ENCODE assay signal across 17 cellular contexts in genomic region chr4:158181906-158182305, GRCh38. TPM values are rescaled to one million over a fixed set of nuclear protein-coding genes. Genes with fewer than 3 reads are reported as not detected.
DNase-seq lines count a peak whose midpoint lies in the region; ATAC-seq, FAIRE-seq and TF ChIP-seq lines count a peak whose summit lies in the region.
"Had no signal": no experiment of that assay in that cellular context is flagged by ENCODE, and none has a peak within 500 bp of the region (broad histone marks: within the 10 kb centered on the region; RNA-seq: fewer than 3 reads in every experiment).

No MANE protein-coding gene starts in this region.

- POLR2A ChIA-PET in K562 (lab: Yijun Ruan, JAX), result no interaction called here

- H3K79me2 ChIP-seq in K562 (ENCODE audit: control insufficient read depth, insufficient read depth, low read length) (no peaks in the 10 kb centered on the region), mesendoderm (ENCODE audit: control insufficient read depth, insufficient read depth, low read length) (no peaks in the 10 kb centered on the region), smooth muscle cell (ENCODE audit: low read depth) (no peaks in the 10 kb centered on the region)

- H3K18ac ChIP-seq in mesendoderm (ENCODE audit: low read length), result no peak overlapping the region

- H3K27ac ChIP-seq in K562 (ENCODE audit: extremely low read depth, low read depth, low read length) (no peak overlapping the region), mesendoderm (ENCODE audit: low read depth, low read length) (no peak overlapping the region), smooth muscle cell (ENCODE audit: low read depth) (peak overlapping the region; percentile 8)
- H3K27ac ChIP-seq: PC-9 had no signal

- no peaks in the 10 kb centered on the region for H3K79me1 ChIP-seq in mesendoderm (ENCODE audit: low read length)

- in situ Hi-C loops in K562 (cut with MboI), result no loop called here

- no peak overlapping the region for H3K23ac ChIP-seq in mesendoderm (ENCODE audit: low read length)

- no peak for TF ChIP-seq EP300 in K562 (IDR thresholded peaks at IDR 0.05; ENCODE audit: low read length)

- no peaks in the 10 kb centered on the region for H3K36me3 ChIP-seq in K562 (ENCODE audit: control insufficient read depth, insufficient read depth, low read length)
- no peaks in the 10 kb centered on the region for H3K36me3 ChIP-seq in mesendoderm (ENCODE audit: control insufficient read depth, insufficient read depth, low read length)
- no peaks in the 10 kb centered on the region for H3K36me3 ChIP-seq in smooth muscle cell (ENCODE audit: low read depth)
- H3K36me3 ChIP-seq: HAP-1 had no signal

- H3K9ac ChIP-seq in K562 (ENCODE audit: insufficient read depth in 1 of 2, low read depth in 2 of 2, low read length in 2 of 2), result no peak overlapping the region
- H3K9ac ChIP-seq in mesendoderm (ENCODE audit: low read length), result no peak overlapping the region
- no peak overlapping the region for H3K9ac ChIP-seq in smooth muscle cell (ENCODE audit: low read depth)

- peaks cover 4% of the 10 kb centered on the region; the same call in 1 of the 2 replicates for H3K9me3 ChIP-seq in K562 (replicated peaks; ENCODE audit: control insufficient read depth, insufficient read depth, low read depth, low read length)
- H3K9me3 ChIP-seq in smooth muscle cell (replicated peaks; ENCODE audit: low read depth), result no peaks in the 10 kb centered on the region
- H3K9me3 ChIP-seq: HAP-1 had no signal

- ATAC-seq in K562, result no peak
- no peak for ATAC-seq in HG03025 (IDR thresholded peaks at IDR 0.05; ENCODE audit: low FRiP score, unreplicated experiment)
- ATAC-seq in GM18861 (IDR thresholded peaks at IDR 0.05; ENCODE audit: unreplicated experiment), result no peak

- H3K4me2 ChIP-seq in K562 (ENCODE audit: insufficient read depth, low read length), result peak overlapping the region; percentile 26
- no peak overlapping the region for H3K4me2 ChIP-seq in mesendoderm (ENCODE audit: low read length)
- no peak overlapping the region for H3K4me2 ChIP-seq in smooth muscle cell
- H3K4me2 ChIP-seq: PC-9 had no signal

- no peak for FAIRE-seq in K562 (lab: Jason Lieb, UNC)

- H3K27me3 ChIP-seq in K562 (ENCODE audit: control insufficient read depth in 2 of 2, insufficient read depth in 2 of 2, low read length in 2 of 2) (no peaks in the 10 kb centered on the region), mesendoderm (ENCODE audit: insufficient read depth, low read length, poor library complexity) (no peaks in the 10 kb centered on the region), smooth muscle cell (ENCODE audit: low read depth) (no peaks in the 10 kb centered on the region)

- no peak for TF ChIP-seq RAD21 in K562 (CRISPR knock-in tag; conservative IDR thresholded peaks at IDR 0.05 in 1 of 2, IDR thresholded peaks at IDR 0.05 in 1 of 2)

- H3F3A ChIP-seq in smooth muscle cell (ENCODE audit: low read depth), result no peaks in the 10 kb centered on the region

- H4K20me1 ChIP-seq in K562 (replicated peaks; ENCODE audit: control insufficient read depth, insufficient read depth, low read length) (no peaks in the 10 kb centered on the region), smooth muscle cell (ENCODE audit: low read depth) (no peaks in the 10 kb centered on the region)

- no peak overlapping the region for H2BK120ac ChIP-seq in mesendoderm (ENCODE audit: low read depth, low read length)

- TF ChIP-seq CTCF in K562 (IDR thresholded peaks at IDR 0.05 in 2 of 3, conservative IDR thresholded peaks at IDR 0.05 in 1 of 3; ENCODE audit: insufficient read depth in 2 of 3, low read depth in 1 of 3, low read length in 3 of 3), result no peak
- no peak for TF ChIP-seq CTCF in smooth muscle cell (IDR thresholded peaks at IDR 0.05; ENCODE audit: borderline replicate concordance, insufficient read depth, poor library complexity, severe bottlenecking)

- H4K8ac ChIP-seq in mesendoderm (ENCODE audit: low read depth, low read length), result no peak overlapping the region

- H3K4me3 ChIP-seq in K562 (no peak overlapping the region), mesendoderm (ENCODE audit: low read length) (no peak overlapping the region), smooth muscle cell (no peak overlapping the region)
- H3K4me3 ChIP-seq: HAP-1, PC-9 had no signal

- no peak overlapping the region for H3K56ac ChIP-seq in mesendoderm (ENCODE audit: low read length)

- H2AK5ac ChIP-seq in mesendoderm (ENCODE audit: low read length), result no peak overlapping the region

- intact Hi-C loops in K562 (cut with micrococcal nuclease), result no loop called here

- no peak overlapping the region for H4K5ac ChIP-seq in mesendoderm (ENCODE audit: low read length)

- DNase-seq in M059J (ENCODE audit: low read depth), result peak; percentile 50
- DNase-seq in K562 (ENCODE audit: extremely low read depth in 1 of 4, low spot score in 3 of 4), result no peak
- DNase-seq in mesendoderm, result peak; percentile 46
- DNase-seq in smooth muscle cell (lab: John Stamatoyannopoulos, UW; ENCODE audit: unreplicated experiment), result no peak
- no peak for DNase-seq in CD1c-positive myeloid dendritic cell (ENCODE audit: extremely low spot score)
- DNase-seq in NOMO-1 treated with DMSO at 0.1 percent for 48 hours (lab: John Stamatoyannopoulos, UW; ENCODE audit: unreplicated experiment), result no peak
- DNase-seq: ACHN; CD8-positive, alpha-beta memory T cell; NCI-H1048; NCI-H146; NCI-H345; PC-9 had no signal

- no peaks in the 10 kb centered on the region for H3K9me1 ChIP-seq in K562 (ENCODE audit: control insufficient read depth, insufficient read depth, low read length)

- CTCF ChIA-PET in K562 (lab: Yijun Ruan, JAX; ENCODE audit: low intra/inter-chr PET ratio), result no interaction called here

- BruUV-seq in K562 (replicated peaks; lab: Mats Ljungman, UMichigan), result no TSS peak

- peaks cover 0 to 4% of the 10 kb centered on the region in 2 experiments; a peak in 3 of 5 replicates for H3K4me1 ChIP-seq in K562 (replicated peaks in 1 of 2; ENCODE audit: control insufficient read depth in 2 of 2, insufficient read depth in 2 of 2, low read length in 2 of 2)
- no peaks in the 10 kb centered on the region for H3K4me1 ChIP-seq in mesendoderm (ENCODE audit: control insufficient read depth, low read depth, low read length)
- H3K4me1 ChIP-seq in smooth muscle cell (ENCODE audit: low read depth), result no peaks in the 10 kb centered on the region

- TF ChIP-seq POLR2A in K562 (conservative IDR thresholded peaks at IDR 0.05), result no peak

- no peak overlapping the region for H2BK5ac ChIP-seq in mesendoderm (ENCODE audit: low read length)

- H2AFZ ChIP-seq in K562 (ENCODE audit: low read depth, low read length) (peak overlapping the region; percentile 82), smooth muscle cell (ENCODE audit: low read depth) (peak overlapping the region; percentile 42)
- H2AFZ ChIP-seq: PC-9 had no signal

- no peak overlapping the region for H2BK15ac ChIP-seq in mesendoderm (replicated peaks; ENCODE audit: low read depth)

- H3K4ac ChIP-seq in mesendoderm (ENCODE audit: low read depth, low read length), result no peak overlapping the region

- WGBS in K562 (ENCODE audit: insufficient coverage, low coverage, missing lambda C conversion rate), result 9% methylated on average over 5 of the region's 5 CpGs
- WGBS in mesendoderm (ENCODE audit: extremely low coverage, insufficient coverage, low lambda C conversion rate), result no CpG with 5 or more reads among the region's 5 CpGs
- 62% methylated on average over 5 of the region's 5 CpGs for WGBS in smooth muscle cell (ENCODE audit: low lambda C conversion rate)

RNA-seq across cellular contexts. Expression of gene GASK1B, which starts 9.1 kb away (rescaled TPM):
- 2.5 and 4.4 TPM in 2 replicates for total RNA-seq in M059J (2014; rRNA removed; shearing (Covaris generic))
- total RNA-seq in K562 (2011; cell fraction: chromatin; rRNA removed; ENCODE audit: low replicate concordance), result 0.56 and 2.1 TPM in 2 replicates
- 0.26 and 0.33 TPM in 2 replicates for total RNA-seq in K562 (2011; cell fraction: nucleolus; rRNA removed)
- total RNA-seq in K562 (2011; cell fraction: nucleoplasm; rRNA removed), result 0.61 and 0.81 TPM in 2 replicates
- 0.41 and 0.49 TPM in 2 replicates for total RNA-seq in K562 (2014; rRNA removed)
- total RNA-seq in K562 (2014; rRNA removed; fragmentation: Illumina TruSeq; extraction: Trizol), result 1.2 and 1.4 TPM in 2 replicates
- 0.76 and 0.79 TPM in 2 replicates for total RNA-seq in K562 (2015; rRNA removed; fragmentation: Illumina TruSeq; extraction: Trizol)
- total RNA-seq in K562 (2021), result 1.1 and 1.6 TPM in 2 replicates
- polyA plus RNA-seq in K562 (2011; rRNA removed), result 0.13 and 3.7 TPM in 2 replicates
- 0.03 and 1.7 TPM in 2 replicates for polyA plus RNA-seq in K562 (2011; cell fraction: cytosol; rRNA removed)
- polyA plus RNA-seq in K562 (2011; cell fraction: nucleus; rRNA removed), result 0.14 and 6.8 TPM in 2 replicates
- polyA plus RNA-seq in K562 (2012), result 0.61 and 0.98 TPM in 2 replicates
- polyA plus RNA-seq in K562 (2014; fragmentation: Illumina TruSeq; extraction: Trizol), result 0.79 and 1.2 TPM in 2 replicates
- polyA plus RNA-seq in K562 (2014; fragmentation: Nextera tagmentation; extraction: Ambion mirVana), result under 1 TPM; 0.15 to 0.32 TPM
- polyA plus RNA-seq in K562 (2014; rRNA removed), result 0.61 and 1.2 TPM in 2 replicates
- 0.32 and 9.7 TPM in 2 replicates for polyA minus RNA-seq in K562 (2011; rRNA and poly(A)+ RNA removed)
- polyA minus RNA-seq in K562 (2011; cell fraction: cytosol; rRNA and poly(A)+ RNA removed), result 2.7 TPM in 1 of 2 replicates, not detected in the other
- polyA minus RNA-seq in K562 (2011; cell fraction: nucleus; rRNA and poly(A)+ RNA removed), result 0.54 and 13.3 TPM in 2 replicates
- polyA plus RNA-seq in mesendoderm (2013, experiment 1 of 2), result 0.06 TPM
- 0.03 TPM for polyA plus RNA-seq in mesendoderm (2013, experiment 2 of 2)
- 62.2 and 79.4 TPM in 2 replicates for total RNA-seq in smooth muscle cell
- 12.9 and 22.4 TPM in 2 replicates for polyA plus RNA-seq in smooth muscle cell
- polyA plus RNA-seq: CD8-positive, alpha-beta memory T cell had no signal

RNA-seq across cellular contexts. Expression of gene TMEM144, which starts 28.4 kb away (rescaled TPM):
- 3.3 TPM in 2 replicates for total RNA-seq in M059J (2014; rRNA removed; shearing (Covaris generic))
- 14.2 and 28.3 TPM in 2 replicates for total RNA-seq in K562 (2011; cell fraction: chromatin; rRNA removed; ENCODE audit: low replicate concordance)
- 10.7 and 11.6 TPM in 2 replicates for total RNA-seq in K562 (2011; cell fraction: nucleolus; rRNA removed)
- 18.3 and 32.6 TPM in 2 replicates for total RNA-seq in K562 (2011; cell fraction: nucleoplasm; rRNA removed)
- 4.0 and 6.0 TPM in 2 replicates for total RNA-seq in K562 (2014; rRNA removed)
- total RNA-seq in K562 (2014; rRNA removed; fragmentation: Illumina TruSeq; extraction: Trizol), result 9.5 and 10.2 TPM in 2 replicates
- total RNA-seq in K562 (2015; rRNA removed; fragmentation: Illumina TruSeq; extraction: Trizol), result 11.6 and 12.0 TPM in 2 replicates
- total RNA-seq in K562 (2021), result 6.8 and 7.8 TPM in 2 replicates
- 4.4 and 7.0 TPM in 2 replicates for polyA plus RNA-seq in K562 (2011; rRNA removed)
- polyA plus RNA-seq in K562 (2011; cell fraction: cytosol; rRNA removed), result 2.1 and 2.5 TPM in 2 replicates
- 4.4 and 5.0 TPM in 2 replicates for polyA plus RNA-seq in K562 (2011; cell fraction: nucleus; rRNA removed)
- 7.9 and 8.7 TPM in 2 replicates for polyA plus RNA-seq in K562 (2012)
- 6.1 TPM in 2 replicates for polyA plus RNA-seq in K562 (2014; fragmentation: Illumina TruSeq; extraction: Trizol)
- 1 to 10 TPM; 5.9 to 6.0 TPM for polyA plus RNA-seq in K562 (2014; fragmentation: Nextera tagmentation; extraction: Ambion mirVana)
- 4.3 and 5.1 TPM in 2 replicates for polyA plus RNA-seq in K562 (2014; rRNA removed)
- 11.3 and 13.9 TPM in 2 replicates for polyA minus RNA-seq in K562 (2011; rRNA and poly(A)+ RNA removed)
- polyA minus RNA-seq in K562 (2011; cell fraction: cytosol; rRNA and poly(A)+ RNA removed), result 4.7 and 5.6 TPM in 2 replicates
- polyA minus RNA-seq in K562 (2011; cell fraction: nucleus; rRNA and poly(A)+ RNA removed), result 19.3 TPM in 2 replicates
- 1.7 TPM for polyA plus RNA-seq in mesendoderm (2013, experiment 1 of 2)
- polyA plus RNA-seq in mesendoderm (2013, experiment 2 of 2), result 1.6 TPM
- 4.4 and 13.8 TPM in 2 replicates for total RNA-seq in smooth muscle cell
- polyA plus RNA-seq in smooth muscle cell, result 0.48 and 2.7 TPM in 2 replicates
- total RNA-seq: HT1080 had no signal
- polyA plus RNA-seq: CD8-positive, alpha-beta memory T cell; IgD-negative memory B cell had no signal

Comparison
In these comparisons a context has a peak if more than half of its experiments do, and no peak if none do; other contexts are left out.
1. DNase-seq: peak in M059J (single experiment) and mesendoderm (single experiment); none in K562 (0 of 4), smooth muscle cell (single experiment), CD1c-positive myeloid dendritic cell (single experiment) and NOMO-1 treated with DMSO at 0.1 percent for 48 hours (single experiment).
2. RNA of gene GASK1B, which starts 9.1 kb away (total RNA-seq): 62.2 to 79.4 TPM in smooth muscle cell; 2.5 to 4.4 TPM in M059J and 0.26 to 2.1 TPM in K562; every median in the first group is over 10 times any median in the second.